Comparison of ENCODE assay signal across 17 cellular contexts in genomic region chr16:23960081-23960499, GRCh38.
A peak's percentile ranks its signal among the peaks of the same experiment; 100 is the strongest.
DNase-seq lines count a peak whose midpoint lies in the region; ATAC-seq, FAIRE-seq and TF ChIP-seq lines count a peak whose summit lies in the region.
"Had no signal": no experiment of that assay in that cellular context is flagged by ENCODE, and none has a peak within 500 bp of the region (broad histone marks: within the 10 kb centered on the region; RNA-seq: fewer than 3 reads in every experiment).

No MANE protein-coding gene starts in this region.

- no peak overlapping the region for H3K4me3 Mint-ChIP-seq in activated naive CD4-positive, alpha-beta T cell treated with anti-CD3 and anti-CD28 coated beads, Interleukin-2, amount 10 ng/mL, durations not matched to agents 7 days and 5 days
- H3K4me3 Mint-ChIP-seq in IgD-negative memory B cell = peak overlapping the region; percentile 8 to 87 (median 40)
- H3K4me3 Mint-ChIP-seq in stimulated activated naive B cell treated with anti-CD40 and anti-IgM and Interleukin-4, amounts not matched to agents 10 μg/mL and 1 μg/mL and 100 μg/mL, for 72 hours = peak overlapping the region; percentile 69 to 70

- no peak for DNase-seq in activated naive CD4-positive, alpha-beta T cell treated with anti-CD3 and anti-CD28 coated beads, Interleukin-2, amount 10 ng/mL, durations not matched to agents 7 days and 5 days
- no peak for DNase-seq in activated naive CD4-positive, alpha-beta T cell treated with anti-CD3 and anti-CD28 coated beads, Interleukin-2, amount 50 U/mL, for 16 hours
- no peak for DNase-seq in K562 (ENCODE audit: extremely low read depth in 1 of 4, low spot score in 3 of 4)
- no peak for DNase-seq in stimulated activated naive B cell treated with anti-CD40 and anti-IgM and Interleukin-4, amounts not matched to agents 10 μg/mL and 1 μg/mL and 100 μg/mL, for 72 hours
- no peak for DNase-seq in retina
- DNase-seq in NCI-H1092 treated with DMSO at 0.1 percent for 48 hours (lab: John Stamatoyannopoulos, UW) = no peak
- no peak for DNase-seq in HCEC 1CT
- DNase-seq: GF-D8; GM23248; left ventricle myocardium superior; NCI-H146; NCI-H82; stimulated activated CD4-positive, alpha-beta T cell treated with anti-CD3 and anti-CD28 coated beads, Interleukin-2, amount 100 ng/mL, for 48 hours; T1000 had no signal

- peaks cover 4 to 30% of the 10 kb centered on the region in 2 experiments; a peak in 4 of 5 replicates for H3K4me1 ChIP-seq in K562 (replicated peaks in 1 of 2; ENCODE audit: control insufficient read depth in 2 of 2, insufficient read depth in 2 of 2, low read length in 2 of 2)
- H3K4me1 ChIP-seq: SJSA1 had no signal

- WGBS in K562 (ENCODE audit: insufficient coverage, low coverage, missing lambda C conversion rate) = 17% methylated on average over 2 of the region's 2 CpGs

- no peaks in the 10 kb centered on the region for H3K9me3 Mint-ChIP-seq in activated naive CD4-positive, alpha-beta T cell treated with anti-CD3 and anti-CD28 coated beads, Interleukin-2, amount 10 ng/mL, durations not matched to agents 7 days and 5 days
- H3K9me3 Mint-ChIP-seq in IgD-negative memory B cell = peaks cover 0 to 4% (median 0%) of the 10 kb centered on the region in 3 donors
- peaks cover 0 to 2% of the 10 kb centered on the region in 2 donors for H3K9me3 Mint-ChIP-seq in stimulated activated naive B cell treated with anti-CD40 and anti-IgM and Interleukin-4, amounts not matched to agents 10 μg/mL and 1 μg/mL and 100 μg/mL, for 72 hours

- H3K27me3 Mint-ChIP-seq in activated naive CD4-positive, alpha-beta T cell treated with anti-CD3 and anti-CD28 coated beads, Interleukin-2, amount 10 ng/mL, durations not matched to agents 7 days and 5 days = no peaks in the 10 kb centered on the region
- no peaks in the 10 kb centered on the region for H3K27me3 Mint-ChIP-seq in IgD-negative memory B cell
- no peaks in the 10 kb centered on the region for H3K27me3 Mint-ChIP-seq in stimulated activated naive B cell treated with anti-CD40 and anti-IgM and Interleukin-4, amounts not matched to agents 10 μg/mL and 1 μg/mL and 100 μg/mL, for 72 hours

- no peak for TF ChIP-seq CTCF in K562 (IDR thresholded peaks at IDR 0.05 in 2 of 3, conservative IDR thresholded peaks at IDR 0.05 in 1 of 3; ENCODE audit: insufficient read depth in 2 of 3, low read depth in 1 of 3, low read length in 3 of 3)

- peak overlapping the region; percentile 40 for H3K27ac Mint-ChIP-seq in activated naive CD4-positive, alpha-beta T cell treated with anti-CD3 and anti-CD28 coated beads, Interleukin-2, amount 10 ng/mL, durations not matched to agents 7 days and 5 days
- peak overlapping the region; percentile 46 to 97 (median 60) for H3K27ac Mint-ChIP-seq in IgD-negative memory B cell
- peak overlapping the region; percentile 95 for H3K27ac Mint-ChIP-seq in stimulated activated naive B cell treated with anti-CD40 and anti-IgM and Interleukin-4, amounts not matched to agents 10 μg/mL and 1 μg/mL and 100 μg/mL, for 72 hours

- in situ Hi-C loops in K562 (cut with MboI) = no loop called here

- H3K36me3 Mint-ChIP-seq in activated naive CD4-positive, alpha-beta T cell treated with anti-CD3 and anti-CD28 coated beads, Interleukin-2, amount 10 ng/mL, durations not matched to agents 7 days and 5 days = peaks cover 21% of the 10 kb centered on the region
- peaks cover 28% of the 10 kb centered on the region for H3K36me3 Mint-ChIP-seq in IgD-negative memory B cell
- peaks cover 22 to 24% of the 10 kb centered on the region in 2 donors for H3K36me3 Mint-ChIP-seq in stimulated activated naive B cell treated with anti-CD40 and anti-IgM and Interleukin-4, amounts not matched to agents 10 μg/mL and 1 μg/mL and 100 μg/mL, for 72 hours

- 0 out of 2 replicates have a peak, but pooled peaks cover 14% of the 10 kb centered on the region for H4K20me1 ChIP-seq in K562 (replicated peaks; ENCODE audit: control insufficient read depth, insufficient read depth, low read length)

- no peak for TF ChIP-seq POLR2A in K562 (conservative IDR thresholded peaks at IDR 0.05)

- intact Hi-C loops in K562 (cut with micrococcal nuclease) = no loop called here

- H3K27ac ChIP-seq in K562 (ENCODE audit: extremely low read depth, low read depth, low read length) = no peak overlapping the region
- H3K27ac ChIP-seq: GM23248, SJSA1 had no signal

- peak; percentile 16 for ATAC-seq in K562
- peak; percentile 55 to 57 for ATAC-seq in stimulated activated naive B cell treated with anti-CD40 and anti-IgM and Interleukin-4, amounts not matched to agents 10 μg/mL and 1 μg/mL and 100 μg/mL, for 72 hours (replicated peaks)

- no peak overlapping the region for H2AFZ ChIP-seq in K562 (ENCODE audit: low read depth, low read length)
- H2AFZ ChIP-seq: GM23248 had no signal

- no peak overlapping the region for H3K4me2 ChIP-seq in K562 (ENCODE audit: insufficient read depth, low read length)

- no peaks in the 10 kb centered on the region for H3K27me3 ChIP-seq in K562 (ENCODE audit: control insufficient read depth in 2 of 2, insufficient read depth in 2 of 2, low read length in 2 of 2)
- H3K27me3 ChIP-seq: SJSA1 had no signal

- no peak for TF ChIP-seq EP300 in K562 (IDR thresholded peaks at IDR 0.05; ENCODE audit: low read length)

- H3K9me1 ChIP-seq in K562 (ENCODE audit: control insufficient read depth, insufficient read depth, low read length) = peaks cover 3% of the 10 kb centered on the region

- no peak overlapping the region for H3K4me3 ChIP-seq in K562
- H3K4me3 ChIP-seq: GM23248, SJSA1 had no signal

- CTCF ChIA-PET in activated naive CD4-positive, alpha-beta T cell treated with anti-CD3 and anti-CD28 coated beads, Interleukin-2, amount 10 ng/mL, durations not matched to agents 7 days and 5 days (lab: Charles Lee) = interaction anchor here (1.2 to 1.8 kb wide), 2 partner anchors 152 to 157 kb away, joined by 3 to 4 read pairs; no protein-coding TSS in a partner anchor
- CTCF ChIA-PET in K562 (lab: Yijun Ruan, JAX; ENCODE audit: low intra/inter-chr PET ratio) = no interaction called here

- POLR2A ChIA-PET in K562 (lab: Yijun Ruan, JAX) = interaction anchor here (1.6 kb wide), 1 partner anchor 11 kb away, joined by 4 read pairs; no protein-coding TSS in a partner anchor

- H3K4me1 Mint-ChIP-seq in activated naive CD4-positive, alpha-beta T cell treated with anti-CD3 and anti-CD28 coated beads, Interleukin-2, amount 10 ng/mL, durations not matched to agents 7 days and 5 days = peaks cover 48% of the 10 kb centered on the region
- peaks cover 54 to 71% (median 66%) of the 10 kb centered on the region in 3 donors for H3K4me1 Mint-ChIP-seq in IgD-negative memory B cell
- H3K4me1 Mint-ChIP-seq in stimulated activated naive B cell treated with anti-CD40 and anti-IgM and Interleukin-4, amounts not matched to agents 10 μg/mL and 1 μg/mL and 100 μg/mL, for 72 hours = peaks cover 60 to 87% of the 10 kb centered on the region in 2 donors

- no peaks in the 10 kb centered on the region for H3K9me3 ChIP-seq in K562 (replicated peaks; ENCODE audit: control insufficient read depth, insufficient read depth, low read depth, low read length)
- H3K9me3 ChIP-seq: SJSA1 had no signal

- no peak for FAIRE-seq in K562 (lab: Jason Lieb, UNC)
- FAIRE-seq: astrocyte had no signal

- peaks cover 70% of the 10 kb centered on the region for H3K36me3 ChIP-seq in K562 (ENCODE audit: control insufficient read depth, insufficient read depth, low read length)
- H3K36me3 ChIP-seq: SJSA1 had no signal

- BruUV-seq in K562 (replicated peaks; lab: Mats Ljungman, UMichigan) = no TSS peak

- H3K9ac ChIP-seq in K562 (ENCODE audit: insufficient read depth in 1 of 2, low read depth in 2 of 2, low read length in 2 of 2) = no peak overlapping the region; a peak in 1 of 4 replicates
- H3K9ac ChIP-seq: GM23248 had no signal

- no peak for TF ChIP-seq RAD21 in K562 (CRISPR knock-in tag; conservative IDR thresholded peaks at IDR 0.05 in 1 of 2, IDR thresholded peaks at IDR 0.05 in 1 of 2)

- H3K79me2 ChIP-seq in K562 (ENCODE audit: control insufficient read depth, insufficient read depth, low read length) = peaks cover 96% of the 10 kb centered on the region

TF ChIP-seq in K562, 482 proteins besides CTCF, POLR2A, EP300 and RAD21 (continues in another document):
- no peak for TF ChIP-seq MECOM (CRISPR knock-in tag; IDR thresholded peaks at IDR 0.05)
- no peak for TF ChIP-seq LARP7 (IDR thresholded peaks at IDR 0.05)
- no peak for TF ChIP-seq CHAMP1 (IDR thresholded peaks at IDR 0.05)
- TF ChIP-seq FOXJ3 (CRISPR knock-in tag; IDR thresholded peaks at IDR 0.05) = no peak
- no peak for TF ChIP-seq POLR2AphosphoS5 (IDR thresholded peaks at IDR 0.05; ENCODE audit: control insufficient read depth, insufficient read depth, low read depth, low read length)
- no peak for TF ChIP-seq ZNF316 (IDR thresholded peaks at IDR 0.05)
- TF ChIP-seq SMARCA4 (IDR thresholded peaks at IDR 0.05) = no peak
- no peak for TF ChIP-seq DACH1 (IDR thresholded peaks at IDR 0.05; ENCODE audit: partially characterized antibody)
- no peak for TF ChIP-seq SAFB2 (IDR thresholded peaks at IDR 0.05; ENCODE audit: borderline replicate concordance, low read depth, low read length, severe bottlenecking)
- TF ChIP-seq TCF7L2 (IDR thresholded peaks at IDR 0.05; ENCODE audit: low read depth, low read length) = no peak
- TF ChIP-seq HDGF (IDR thresholded peaks at IDR 0.05) = no peak
- TF ChIP-seq ZKSCAN1 (IDR thresholded peaks at IDR 0.05; ENCODE audit: low read depth, low read length) = no peak
- no peak for TF ChIP-seq ZNF23 (CRISPR knock-in tag; IDR thresholded peaks at IDR 0.05)

Comparison
In these comparisons a context has a peak if more than half of its experiments do, and no peak if none do; other contexts are left out.
1. H3K27ac Mint-ChIP-seq: peak in every context shown above with its lines; median percentile 95 in stimulated activated naive B cell treated with anti-CD40 and anti-IgM and Interleukin-4, amounts not matched to agents 10 μg/mL and 1 μg/mL and 100 μg/mL, for 72 hours; 60 in IgD-negative memory B cell; 40 in activated naive CD4-positive, alpha-beta T cell treated with anti-CD3 and anti-CD28 coated beads, Interleukin-2, amount 10 ng/mL, durations not matched to agents 7 days and 5 days.